17 cellular contexts compared by ENCODE assay signal in genomic region chr2:33322607-33323006, GRCh38.
A peak's percentile ranks its signal among the peaks of the same experiment; 100 is the strongest.
DNase-seq lines count a peak whose midpoint lies in the region; ATAC-seq, FAIRE-seq and TF ChIP-seq lines count a peak whose summit lies in the region.
"Had no signal": no experiment of that assay in that cellular context is flagged by ENCODE, and none has a peak within 500 bp of the region (broad histone marks: within the 10 kb centered on the region; RNA-seq: fewer than 3 reads in every experiment).

No MANE protein-coding gene starts in this region.

- FAIRE-seq in GM12891 (lab: Jason Lieb, UNC) = peak; percentile 66
- FAIRE-seq: frontal cortex, TTC549 had no signal

- TF ChIP-seq CTCF in osteocyte (IDR thresholded peaks at IDR 0.05) = no peak

- DNase-seq in GM12891 (ENCODE audit: insufficient read length, low spot score) (no peak), osteocyte (ENCODE audit: extremely low spot score, unreplicated experiment) (no peak), HuH-7.5 (ENCODE audit: low spot score) (no peak)
- DNase-seq in T-helper 2 cell treated with Interferon-gamma antibody and Interleukin-4, amounts not matched to agents 5 μg/mL and 100 μg/mL, for 36 hours (ENCODE audit: low spot score) = no peak
- DNase-seq: activated effector memory CD4-positive, alpha-beta T cell treated with Interleukin-2 at 50 U/mL for 16 hours; C1 segment of cervical spinal cord; DMS79; Kasumi-1; lower lobe of right lung; naive B cell; NCI-H1436 had no signal

- H3K4me1 Mint-ChIP-seq in T-helper 2 cell treated with Interferon-gamma antibody and Interleukin-4, amounts not matched to agents 5 μg/mL and 100 μg/mL, for 36 hours (ENCODE audit: low read depth) = peaks cover 31% of the 10 kb centered on the region
- H3K4me1 Mint-ChIP-seq in osteocyte (ENCODE audit: unreplicated experiment) = peaks cover 29% of the 10 kb centered on the region

- H3K27me3 Mint-ChIP-seq in T-helper 2 cell treated with Interferon-gamma antibody and Interleukin-4, amounts not matched to agents 5 μg/mL and 100 μg/mL, for 36 hours (ENCODE audit: low read depth) = no peaks in the 10 kb centered on the region
- H3K27me3 Mint-ChIP-seq in osteocyte (ENCODE audit: unreplicated experiment) = no peaks in the 10 kb centered on the region

- TF ChIP-seq POLR2A in GM12891 (IDR thresholded peaks at IDR 0.05; ENCODE audit: low read depth, low read length) = no peak

- peak overlapping the region; percentile 60 for H3K4me3 Mint-ChIP-seq in T-helper 2 cell treated with Interferon-gamma antibody and Interleukin-4, amounts not matched to agents 5 μg/mL and 100 μg/mL, for 36 hours
- H3K4me3 Mint-ChIP-seq in osteocyte (ENCODE audit: unreplicated experiment) = no peak overlapping the region

- peak overlapping the region; percentile 71 for H3K27ac Mint-ChIP-seq in T-helper 2 cell treated with Interferon-gamma antibody and Interleukin-4, amounts not matched to agents 5 μg/mL and 100 μg/mL, for 36 hours
- H3K27ac Mint-ChIP-seq in osteocyte (ENCODE audit: unreplicated experiment) = peak overlapping the region; percentile 2

- no peaks in the 10 kb centered on the region for H3K36me3 Mint-ChIP-seq in T-helper 2 cell treated with Interferon-gamma antibody and Interleukin-4, amounts not matched to agents 5 μg/mL and 100 μg/mL, for 36 hours (ENCODE audit: low read depth)
- peaks cover 5% of the 10 kb centered on the region for H3K36me3 Mint-ChIP-seq in osteocyte (ENCODE audit: unreplicated experiment)
- H3K36me3 Mint-ChIP-seq: naive B cell had no signal

- ATAC-seq in GM19395 (IDR thresholded peaks at IDR 0.05; ENCODE audit: unreplicated experiment) = peak; percentile 46
- ATAC-seq in HG03095 (IDR thresholded peaks at IDR 0.05; ENCODE audit: unreplicated experiment) = no peak
- ATAC-seq in HG02763 (IDR thresholded peaks at IDR 0.05; ENCODE audit: unreplicated experiment) = no peak
- ATAC-seq: HCT116 had no signal

- no peaks in the 10 kb centered on the region for H3K9me3 Mint-ChIP-seq in T-helper 2 cell treated with Interferon-gamma antibody and Interleukin-4, amounts not matched to agents 5 μg/mL and 100 μg/mL, for 36 hours
- H3K9me3 Mint-ChIP-seq in osteocyte (ENCODE audit: unreplicated experiment) = no peaks in the 10 kb centered on the region
- H3K9me3 Mint-ChIP-seq: naive B cell had no signal

TF ChIP-seq in GM12891, 5 proteins besides CTCF, POLR2A, EP300 and RAD21:
- peak; percentile 33; the same call in 1 of the 2 replicates for TF ChIP-seq SPI1 (IDR thresholded peaks at IDR 0.05; ENCODE audit: low read depth, low read length)
- no peak for TF ChIP-seq TAF1 (IDR thresholded peaks at IDR 0.05; ENCODE audit: low read depth, low read length)
TF ChIP-seq in GM12891: peak in this region for 1.
